ENCODE assay signal across 10 cellular contexts in genomic region chr7:117025891-117026290, GRCh38.
"Had no signal": no experiment of that assay in that cellular context is flagged by ENCODE, and none has a peak within 500 bp of the region (broad histone marks: within the 10 kb centered on the region; RNA-seq: fewer than 3 reads in every experiment).

No MANE protein-coding gene starts in this region.

- H3K4me3 ChIP-seq: breast epithelium had no signal

- H3K4me1 ChIP-seq: breast epithelium had no signal

- DNase-seq: activated CD4-positive, alpha-beta T cell treated with anti-CD3 and anti-CD28 coated beads, Interleukin-2, amount 10 ng/mL, durations not matched to agents 7 days and 5 days; activated CD8-positive, alpha-beta memory T cell treated with anti-CD3 and anti-CD28 coated beads, Interleukin-2, amount 50 U/mL, for 48 hours; activated naive CD8-positive, alpha-beta T cell treated with anti-CD3 and anti-CD28 coated beads for 36 hours; dorsolateral prefrontal cortex; endodermal cell; kidney glomerular epithelial cell; retina; stimulated activated CD4-positive, alpha-beta T cell treated with anti-CD3 and anti-CD28 coated beads, Interleukin-2, amount 100 ng/mL, for 48 hours had no signal

- H3K36me3 ChIP-seq: breast epithelium had no signal

- H3K27me3 ChIP-seq: breast epithelium, dorsolateral prefrontal cortex had no signal

- H3K27ac ChIP-seq: breast epithelium, dorsolateral prefrontal cortex had no signal

- ATAC-seq: stimulated activated memory B cell treated with anti-CD40 and anti-IgM and Interleukin-4, amounts not matched to agents 10 μg/mL and 1 μg/mL and 100 μg/mL, for 72 hours had no signal
